Comparison of ENCODE assay signal across 2 cellular contexts in genomic region chr11:125778728-125779127, GRCh38.
TF ChIP-seq lines count a peak whose summit lies in the region.

Gene PATE2 (minus strand): TSS chr11:125778828. CDS start chr11:125778773, 55 bp downstream.

TF ChIP-seq in SK-N-SH, 30 proteins besides CTCF, POLR2A, EP300 and RAD21:
- TF ChIP-seq MAX (IDR thresholded peaks at IDR 0.05; ENCODE audit: low read depth) (no peak), USF1 (IDR thresholded peaks at IDR 0.05; ENCODE audit: borderline replicate concordance, low read depth) (no peak), RCOR1 (IDR thresholded peaks at IDR 0.05; ENCODE audit: low read length) (no peak), FOXJ3 (CRISPR knock-in tag; IDR thresholded peaks at IDR 0.05) (no peak), TCF12 (IDR thresholded peaks at IDR 0.05) (no peak), RFX5 (IDR thresholded peaks at IDR 0.05; ENCODE audit: low read length) (no peak), EZH2phosphoT487 (IDR thresholded peaks at IDR 0.05; ENCODE audit: borderline replicate concordance, low read depth) (no peak), USF2 (IDR thresholded peaks at IDR 0.05; ENCODE audit: borderline replicate concordance, low read depth, low read length) (no peak), TEAD4 (IDR thresholded peaks at IDR 0.05; ENCODE audit: borderline replicate concordance, insufficient read depth) (no peak), REST (IDR thresholded peaks at IDR 0.05; ENCODE audit: low read depth, low read length) (no peak), NRF1 (IDR thresholded peaks at IDR 0.05; ENCODE audit: low read depth, low read length) (no peak), SMC3 (IDR thresholded peaks at IDR 0.05; ENCODE audit: low read depth, low read length) (no peak), GATA2 (CRISPR knock-in tag; IDR thresholded peaks at IDR 0.05) (no peak), FOSL2 (IDR thresholded peaks at IDR 0.05; ENCODE audit: borderline replicate concordance, low read depth) (no peak), JUND (IDR thresholded peaks at IDR 0.05) (no peak)

TF ChIP-seq in SK-N-SH treated with all-trans-retinoic acid at 6 μM for 48 hours, 23 proteins besides CTCF, POLR2A, EP300 and RAD21 (continued from another document):
- TF ChIP-seq CREB5 (CRISPR knock-in tag; IDR thresholded peaks at IDR 0.05; ENCODE audit: low read depth) = no peak
- TF ChIP-seq RARB (CRISPR knock-in tag; IDR thresholded peaks at IDR 0.05) = no peak
- TF ChIP-seq PPARA (CRISPR knock-in tag; IDR thresholded peaks at IDR 0.05; ENCODE audit: borderline replicate concordance) = no peak
- no peak for TF ChIP-seq GLIS3 (CRISPR knock-in tag; IDR thresholded peaks at IDR 0.05)
- TF ChIP-seq TCF4 (CRISPR knock-in tag; IDR thresholded peaks at IDR 0.05; ENCODE audit: borderline replicate concordance) = no peak
- no peak for TF ChIP-seq ZNF8 (CRISPR knock-in tag; IDR thresholded peaks at IDR 0.05)
- TF ChIP-seq ZNF565 (CRISPR knock-in tag; conservative IDR thresholded peaks at IDR 0.05; ENCODE audit: low read depth) = no peak
- no peak for TF ChIP-seq CSRNP3 (CRISPR knock-in tag; IDR thresholded peaks at IDR 0.05)
- no peak for TF ChIP-seq CSDC2 (CRISPR knock-in tag; IDR thresholded peaks at IDR 0.05)
- no peak for TF ChIP-seq TOX (CRISPR knock-in tag; IDR thresholded peaks at IDR 0.05; ENCODE audit: borderline replicate concordance)
